In genomic region chr20:62320581-62321354, GRCh38 we compare ENCODE assay signal across 13 cellular contexts. TPM values are rescaled to one million over a fixed set of nuclear protein-coding genes. Genes with fewer than 3 reads are reported as not detected.
DNase-seq lines count a peak whose midpoint lies in the region; ATAC-seq and TF ChIP-seq lines count a peak whose summit lies in the region.
"Had no signal": no experiment of that assay in that cellular context is flagged by ENCODE, and none has a peak within 500 bp of the region (broad histone marks: within the 10 kb centered on the region; RNA-seq: fewer than 3 reads in every experiment).

No MANE protein-coding gene starts in this region.

- intact Hi-C loops in Right ventricle myocardium superior (cut with DNase I) = no loop called here
- intact Hi-C loops in cardiac septum (cut with DNase I) = no loop called here
- intact Hi-C loops in transverse colon (cut with DNase I; ENCODE audit: low total_unique reads) = no loop called here

- ATAC-seq in Right ventricle myocardium superior (ENCODE audit: poor library complexity) (peak; percentile 14), GM21529 (IDR thresholded peaks at IDR 0.05; ENCODE audit: unreplicated experiment) (no peak)

- H3K36me3 ChIP-seq in transverse colon = peaks cover 0 to 1% (median 0%) of the 10 kb centered on the region in 4 donors

- 86% methylated on average over 19 of the region's 22 CpGs; no CpG with 5 or more reads in 1 of the 2 donors for WGBS in transverse colon (ENCODE audit: low coverage in 1 of 2), 2 donors

- peak overlapping the region in 1 of 4 donors; percentile 12 for H3K27ac ChIP-seq in transverse colon
- H3K27ac ChIP-seq: C4-2B, cardiac muscle cell, pancreas had no signal

- TF ChIP-seq POLR2A in transverse colon (IDR thresholded peaks at IDR 0.05) = no peak

- no peak for TF ChIP-seq EP300 in transverse colon (IDR thresholded peaks at IDR 0.05; ENCODE audit: low read depth)

- H3K4me1 ChIP-seq in transverse colon = no peaks in the 10 kb centered on the region
- H3K4me1 ChIP-seq: pancreas had no signal

- H3K36me3 Mint-ChIP-seq in glutamatergic neuron (ENCODE audit: unreplicated experiment) = peaks cover 4% of the 10 kb centered on the region
- peaks cover 31% of the 10 kb centered on the region for H3K36me3 Mint-ChIP-seq in mesothelial cell of epicardium

- H3K27ac Mint-ChIP-seq in glutamatergic neuron (ENCODE audit: unreplicated experiment) = no peak overlapping the region
- no peak overlapping the region for H3K27ac Mint-ChIP-seq in mesothelial cell of epicardium

- no peak overlapping the region for H3K4me3 ChIP-seq in transverse colon
- H3K4me3 ChIP-seq: cardiac muscle cell, pancreas had no signal

- H3K27me3 ChIP-seq in transverse colon = no peaks in the 10 kb centered on the region
- H3K27me3 ChIP-seq: cardiac muscle cell, pancreas had no signal

- TF ChIP-seq CTCF in glutamatergic neuron (IDR thresholded peaks at IDR 0.05; ENCODE audit: partially characterized antibody, unreplicated experiment) (no peak), transverse colon (IDR thresholded peaks at IDR 0.05) (no peak), mesothelial cell of epicardium (IDR thresholded peaks at IDR 0.05; ENCODE audit: unreplicated experiment) (no peak)

- no peaks in the 10 kb centered on the region for H3K9me3 ChIP-seq in transverse colon
- H3K9me3 ChIP-seq: pancreas had no signal

- H3K4me1 Mint-ChIP-seq in glutamatergic neuron (ENCODE audit: low read depth, unreplicated experiment) = no peaks in the 10 kb centered on the region
- no peaks in the 10 kb centered on the region for H3K4me1 Mint-ChIP-seq in mesothelial cell of epicardium

- no peak for DNase-seq in Right ventricle myocardium superior
- no peak for DNase-seq in cardiac septum (ENCODE audit: low spot score)
- DNase-seq in SK-MEL-5 (ENCODE audit: low read depth, low spot score) = peak; percentile 53
- DNase-seq in glutamatergic neuron = peak; percentile 55
- DNase-seq in transverse colon = peak; percentile 23
- no peak for DNase-seq in mesothelial cell of epicardium (ENCODE audit: low spot score in 2 of 2, unreplicated experiment in 2 of 2)
- no peak for DNase-seq in AG08396 (ENCODE audit: low spot score)
- DNase-seq: left cardiac atrium; stimulated activated CD4-positive, alpha-beta T cell treated with anti-CD3 and anti-CD28 coated beads, Interleukin-4, amount 100 ng/mL, for 24 hours had no signal

- H3K4me3 Mint-ChIP-seq in glutamatergic neuron (ENCODE audit: unreplicated experiment) (no peak overlapping the region), mesothelial cell of epicardium (no peak overlapping the region)

- in situ Hi-C loops in SK-MEL-5 (cut with HindIII; ENCODE audit: low pct_unique_long_range_greater_than_20kb, low sequenced_read_pairs) (no loop called here), transverse colon (cut with MboI; ENCODE audit: low pct_ligation_motif_present in 1 of 4, low pct_unique_long_range_greater_than_20kb in 1 of 4, low sequenced_read_pairs in 3 of 4) (no loop called here)

- H3K9me3 Mint-ChIP-seq in glutamatergic neuron (ENCODE audit: unreplicated experiment) = peaks cover 4% of the 10 kb centered on the region
- H3K9me3 Mint-ChIP-seq in mesothelial cell of epicardium = no peaks in the 10 kb centered on the region

- H3K27me3 Mint-ChIP-seq in glutamatergic neuron (ENCODE audit: unreplicated experiment) = peaks cover 6% of the 10 kb centered on the region
- H3K27me3 Mint-ChIP-seq in mesothelial cell of epicardium (ENCODE audit: low read depth) = no peaks in the 10 kb centered on the region

RNA-seq across cellular contexts. Expression of gene ADRM1, which starts 18.0 kb away (rescaled TPM):
- 68.5 TPM for total RNA-seq in Right ventricle myocardium superior
- 79.9 TPM for total RNA-seq in cardiac septum
- 173 and 200 TPM in 2 replicates for total RNA-seq in SK-MEL-5 (2014; rRNA removed; shearing (Covaris generic))
- 229 and 252 TPM in 2 replicates for polyA plus RNA-seq in SK-MEL-5 (2015; cell fraction: cytosol; rRNA removed)
- 83.0 and 101 TPM in 2 replicates for polyA plus RNA-seq in SK-MEL-5 (2015; cell fraction: nucleus; rRNA removed)
- 74.8 TPM for total RNA-seq in glutamatergic neuron (ENCODE audit: unreplicated experiment)
- 100 to 1,000 TPM in 3 of 4 donors, 10 to 100 TPM in 1; 41.8 to 126 (median 109) TPM for total RNA-seq in transverse colon
- total RNA-seq in mesothelial cell of epicardium = 58.8 to 60.8 TPM (median 59.0 TPM) in 3 replicates

RNA-seq across cellular contexts. Expression of gene LAMA5, which starts 46.3 kb away (rescaled TPM):
- total RNA-seq in Right ventricle myocardium superior (79.6 TPM), cardiac septum (101 TPM), glutamatergic neuron (ENCODE audit: unreplicated experiment) (724 TPM), transverse colon (100 to 1,000 TPM in 2 of 4 donors, 10 to 100 TPM in 2; 33.2 to 269 (median 91.3) TPM), mesothelial cell of epicardium (571 to 618 TPM (median 601 TPM) in 3 replicates)
- total RNA-seq in SK-MEL-5 (2014; rRNA removed; shearing (Covaris generic)) = 4.1 and 6.8 TPM in 2 replicates
- 20.9 and 24.3 TPM in 2 replicates for polyA plus RNA-seq in SK-MEL-5 (2015; cell fraction: cytosol; rRNA removed)
- polyA plus RNA-seq in SK-MEL-5 (2015; cell fraction: nucleus; rRNA removed) = 103 and 129 TPM in 2 replicates

Comparison
In these comparisons a context has a peak if more than half of its experiments do, and no peak if none do; other contexts are left out.
1. DNase-seq: peak in SK-MEL-5 (single experiment), glutamatergic neuron (single experiment) and transverse colon (single experiment); none in Right ventricle myocardium superior (single experiment), cardiac septum (single experiment), mesothelial cell of epicardium (0 of 2) and AG08396 (single experiment).